ENCODE assay signal across 1 cellular context in genomic region chr12:99146730-99147129, GRCh38.
A peak's percentile ranks its signal among the peaks of the same experiment; 100 is the strongest.
TF ChIP-seq lines count a peak whose summit lies in the region.

No MANE protein-coding gene starts in this region.

TF ChIP-seq in HepG2, 621 proteins besides CTCF, POLR2A, EP300 and RAD21 (continued from another document):
- TF ChIP-seq ZBTB40 (IDR thresholded peaks at IDR 0.05): peak; percentile 66
- TF ChIP-seq ZBTB40 (CRISPR knock-in tag; IDR thresholded peaks at IDR 0.05): peak; percentile 98
